In genomic region chr14:102063092-102063807, GRCh38 we compare ENCODE assay signal across 8 cellular contexts. TPM values are rescaled to one million over a fixed set of nuclear protein-coding genes. Genes with fewer than 3 reads are reported as not detected.
DNase-seq lines count a peak whose midpoint lies in the region; ATAC-seq and TF ChIP-seq lines count a peak whose summit lies in the region.

No MANE protein-coding gene starts in this region.

- peak overlapping the region; percentile 85 for H3K27ac Mint-ChIP-seq in Caco-2 (ENCODE audit: unreplicated experiment)
- H3K27ac Mint-ChIP-seq in activated CD4-positive, alpha-beta T cell treated with anti-CD3 and anti-CD28 coated beads for 36 hours, result no peak overlapping the region

- H3K27ac ChIP-seq in HCT116 (ENCODE audit: low read depth, low read length), result peak overlapping the region; percentile 70

- no peaks in the 10 kb centered on the region for H3K9me3 Mint-ChIP-seq in Caco-2 (ENCODE audit: unreplicated experiment)
- H3K9me3 Mint-ChIP-seq in activated CD4-positive, alpha-beta T cell treated with anti-CD3 and anti-CD28 coated beads for 36 hours (ENCODE audit: low read depth), result no peaks in the 10 kb centered on the region

- peaks cover 7% of the 10 kb centered on the region for H3K4me1 Mint-ChIP-seq in Caco-2 (ENCODE audit: low read depth, unreplicated experiment)
- peaks cover 3% of the 10 kb centered on the region for H3K4me1 Mint-ChIP-seq in activated CD4-positive, alpha-beta T cell treated with anti-CD3 and anti-CD28 coated beads for 36 hours

- no peaks in the 10 kb centered on the region for H3K79me2 ChIP-seq in HCT116 (ENCODE audit: insufficient read depth, low read length)

- peak overlapping the region; percentile 73 for H2AFZ ChIP-seq in HCT116 (ENCODE audit: low read depth, low read length, poor library complexity, severe bottlenecking)

- BruUV-seq in Caco-2 (replicated peaks; lab: Mats Ljungman, UMichigan) (no TSS peak), HCT116 (replicated peaks; lab: Mats Ljungman, UMichigan) (no TSS peak)

- H3K4me3 ChIP-seq in Caco-2 (ENCODE audit: low read depth, low read length) (0 out of 2 replicates have a peak overlapping the region, but pooled peaks have one; percentile 13), HCT116 (replicated peaks in 1 of 2; ENCODE audit: low read depth in 1 of 2, low read length in 2 of 2) (peak overlapping the region; percentile 6 to 34; a peak in 3 of 4 replicates), choroid plexus epithelial cell (ENCODE audit: low read depth, low read length) (no peak overlapping the region)

- H3K36me3 ChIP-seq in Caco-2 (ENCODE audit: control insufficient read depth, insufficient read depth, low read length) (no peaks in the 10 kb centered on the region), HCT116 (ENCODE audit: control insufficient read depth in 1 of 2, insufficient read depth in 2 of 2, low read length in 2 of 2) (no peaks in the 10 kb centered on the region)

- peak; percentile 88 for TF ChIP-seq RAD21 in HCT116 (IDR thresholded peaks at IDR 0.05; ENCODE audit: low read depth)

- H3K27me3 ChIP-seq in Caco-2 (replicated peaks; ENCODE audit: control insufficient read depth, insufficient read depth, low read length) (no peaks in the 10 kb centered on the region), HCT116 (ENCODE audit: insufficient read depth, low read length) (no peaks in the 10 kb centered on the region)

- RAD21 ChIA-PET in HCT116 (lab: Charles Lee; ENCODE audit: low non-redundant PET in 1 of 2, low total read pairs in 2 of 2, uncharacterized antibody in 2 of 2, unreplicated experiment in 2 of 2), result interaction anchor here (1.0 to 1.9 kb wide), 3 partner anchors 17 to 251 kb away, joined by 3 to 10 read pairs (median 4); no protein-coding TSS in a partner anchor

- intact Hi-C loops in Caco-2 (cut with micrococcal nuclease; ENCODE audit: unreplicated experiment) (loop anchor here (1.0 kb wide), 4 partner anchors 17 to 254 kb away; partner anchors contain the start of gene HSP90AA1), HCT116 (cut with micrococcal nuclease) (loop anchor here (1.0 kb wide), 2 partner anchors 33 to 251 kb away; no protein-coding TSS in a partner anchor)
- intact Hi-C loops in activated CD4-positive, alpha-beta T cell treated with anti-CD3 and anti-CD28 coated beads for 36 hours (cut with DNase I, micrococcal nuclease), result loop anchor here (1.0 kb wide), 2 partner anchors 33 to 251 kb away; no protein-coding TSS in a partner anchor

- TF ChIP-seq CTCF in Caco-2 (IDR thresholded peaks at IDR 0.05; ENCODE audit: insufficient read depth in 1 of 2, low read depth in 1 of 2, low read length in 1 of 2, severe bottlenecking in 1 of 2, unreplicated experiment in 1 of 2) (peak; percentile 34 to 45), HCT116 (IDR thresholded peaks at IDR 0.05 in 2 of 3, conservative IDR thresholded peaks at IDR 0.05 in 1 of 3; ENCODE audit: borderline replicate concordance in 1 of 3, insufficient read depth in 1 of 3, low read depth in 2 of 3, low read length in 2 of 3) (peak; percentile 57 to 88 (median 65)), choroid plexus epithelial cell (conservative IDR thresholded peaks at IDR 0.05; ENCODE audit: low read depth, low read length) (peak; percentile 66)

- no peaks in the 10 kb centered on the region for H3K27me3 Mint-ChIP-seq in Caco-2 (ENCODE audit: insufficient read depth, unreplicated experiment)
- H3K27me3 Mint-ChIP-seq in activated CD4-positive, alpha-beta T cell treated with anti-CD3 and anti-CD28 coated beads for 36 hours, result no peaks in the 10 kb centered on the region

- H3K4me2 ChIP-seq in HCT116 (ENCODE audit: low read length), result peak overlapping the region; percentile 75

- TF ChIP-seq POLR2A in HCT116 (IDR thresholded peaks at IDR 0.05; ENCODE audit: borderline replicate concordance, extremely low read depth, insufficient read depth, insufficient read length), result no peak

- H3K9me3 ChIP-seq in Caco-2 (no peaks in the 10 kb centered on the region), HCT116 (ENCODE audit: control insufficient read depth in 1 of 2, insufficient read depth in 1 of 2, low read depth in 1 of 2, low read length in 2 of 2) (no peaks in the 10 kb centered on the region)

- H3K4me1 ChIP-seq in Caco-2 (peaks cover 10% of the 10 kb centered on the region), HCT116 (ENCODE audit: control insufficient read depth in 1 of 2, insufficient read depth in 2 of 2, low read length in 2 of 2) (peaks cover 12 to 17% of the 10 kb centered on the region in 2 experiments)

- peak overlapping the region; percentile 63 for H3K4me3 Mint-ChIP-seq in Caco-2 (ENCODE audit: unreplicated experiment)
- H3K4me3 Mint-ChIP-seq in activated CD4-positive, alpha-beta T cell treated with anti-CD3 and anti-CD28 coated beads for 36 hours, result no peak overlapping the region

- CTCF ChIA-PET in Caco-2 (lab: Charles Lee) (interaction anchor here (0.6 to 2.7 kb wide), 12 partner anchors 17 to 1959 kb away, joined by 3 to 26 read pairs (median 5); no protein-coding TSS in a partner anchor), HCT116 (lab: Charles Lee) (interaction anchor here (0.6 to 3.2 kb wide), 8 partner anchors 15 to 253 kb away, joined by 3 to 45 read pairs (median 4); no protein-coding TSS in a partner anchor)
- CTCF ChIA-PET in activated CD4-positive, alpha-beta T cell treated with anti-CD3 and anti-CD28 coated beads for 36 hours (lab: Charles Lee), result interaction anchor here (0.6 to 2.9 kb wide), 6 partner anchors 17 to 254 kb away, joined by 3 to 26 read pairs (median 3); no protein-coding TSS in a partner anchor

- POLR2A ChIA-PET in Caco-2 (lab: Charles Lee) (interaction anchor here (0.5 to 1.0 kb wide), 11 partner anchors 12 to 1475 kb away, joined by 3 to 10 read pairs (median 4); no protein-coding TSS in a partner anchor), HCT116 (lab: Charles Lee) (interaction anchor here (0.8 to 1.5 kb wide), 6 partner anchors 9 to 36 kb away, joined by 3 to 13 read pairs (median 4); no protein-coding TSS in a partner anchor)
- POLR2A ChIA-PET in activated CD4-positive, alpha-beta T cell treated with anti-CD3 and anti-CD28 coated beads for 36 hours (lab: Charles Lee), result interaction anchor here (0.8 kb wide), 1 partner anchor 35 kb away, joined by 3 read pairs; no protein-coding TSS in a partner anchor

- no peaks in the 10 kb centered on the region for H3K9me2 ChIP-seq in HCT116 (ENCODE audit: insufficient read depth)

- H3K36me3 Mint-ChIP-seq in Caco-2 (ENCODE audit: insufficient read depth, unreplicated experiment), result no peaks in the 10 kb centered on the region
- no peaks in the 10 kb centered on the region for H3K36me3 Mint-ChIP-seq in activated CD4-positive, alpha-beta T cell treated with anti-CD3 and anti-CD28 coated beads for 36 hours (ENCODE audit: low read depth)

- DNase-seq in Caco-2, result peak; percentile 87 to 89
- DNase-seq in HCT116 (ENCODE audit: low read depth, low spot score), result peak; percentile 91
- DNase-seq in NCI-H446 treated with DMSO at 0.1 percent for 48 hours (lab: John Stamatoyannopoulos, UW), result peak; percentile 83
- DNase-seq in activated CD4-positive, alpha-beta T cell treated with anti-CD3 and anti-CD28 coated beads for 36 hours, result peak; percentile 80
- DNase-seq in choroid plexus epithelial cell (ENCODE audit: low read depth), result peak; percentile 93
- peak; percentile 84 for DNase-seq in left lobe of liver (ENCODE audit: low spot score)
- DNase-seq in stimulated activated CD4-positive, alpha-beta T cell treated with anti-CD3 and anti-CD28 coated beads, Interleukin-4, amount 100 ng/mL, for 4 hours, result peak; percentile 60 to 64

- peak overlapping the region; percentile 47 for H3K9ac ChIP-seq in HCT116 (ENCODE audit: low read length)

- H4K20me1 ChIP-seq in HCT116 (ENCODE audit: insufficient read depth), result no peaks in the 10 kb centered on the region

- ATAC-seq in HCT116, result peak; percentile 95
- ATAC-seq in activated CD4-positive, alpha-beta T cell treated with anti-CD3 and anti-CD28 coated beads for 36 hours, result peak; percentile 85
- ATAC-seq in left lobe of liver, result peak; percentile 98
- ATAC-seq in HG02870 (IDR thresholded peaks at IDR 0.05; ENCODE audit: unreplicated experiment), result no peak

TF ChIP-seq in HCT116, 20 proteins besides CTCF, POLR2A, EP300 and RAD21:
- TF ChIP-seq SRF (IDR thresholded peaks at IDR 0.05; ENCODE audit: low read depth) (no peak; the same call in 1 of the 2 replicates), FOSL1 (IDR thresholded peaks at IDR 0.05; ENCODE audit: low read depth) (no peak), EGR1 (IDR thresholded peaks at IDR 0.05; ENCODE audit: low read depth) (peak; percentile 64), TCF7L2 (IDR thresholded peaks at IDR 0.05; ENCODE audit: borderline replicate concordance, extremely low read depth, insufficient read depth, insufficient read length) (no peak), MAX (IDR thresholded peaks at IDR 0.05) (peak; percentile 60; the same call in 1 of the 2 replicates), ZNF274 (IDR thresholded peaks at IDR 0.05; ENCODE audit: low read depth, low read length) (no peak), CBX3 (IDR thresholded peaks at IDR 0.05; ENCODE audit: low read depth) (peak; percentile 64; the same call in 1 of the 2 replicates), SIN3A (IDR thresholded peaks at IDR 0.05; ENCODE audit: low read depth) (0 out of 2 replicates have a peak, but pooled peaks have one; percentile 44)

RNA-seq across cellular contexts. Expression of gene HSP90AA1, which starts 23.6 kb away (rescaled TPM):
- total RNA-seq in Caco-2 (2022) (464 and 478 TPM in 2 replicates), HCT116 (2021; ENCODE audit: unreplicated experiment) (1,380 TPM), left lobe of liver (113 TPM)
- polyA plus RNA-seq in HCT116 (2012), result 597 and 977 TPM in 2 replicates
- 1,000 to 10,000 TPM; 1,344 to 1,372 TPM for total RNA-seq in activated CD4-positive, alpha-beta T cell treated with anti-CD3 and anti-CD28 coated beads for 36 hours
